Comparison of ENCODE assay signal across 15 cellular contexts in the genomic region with DNA sequence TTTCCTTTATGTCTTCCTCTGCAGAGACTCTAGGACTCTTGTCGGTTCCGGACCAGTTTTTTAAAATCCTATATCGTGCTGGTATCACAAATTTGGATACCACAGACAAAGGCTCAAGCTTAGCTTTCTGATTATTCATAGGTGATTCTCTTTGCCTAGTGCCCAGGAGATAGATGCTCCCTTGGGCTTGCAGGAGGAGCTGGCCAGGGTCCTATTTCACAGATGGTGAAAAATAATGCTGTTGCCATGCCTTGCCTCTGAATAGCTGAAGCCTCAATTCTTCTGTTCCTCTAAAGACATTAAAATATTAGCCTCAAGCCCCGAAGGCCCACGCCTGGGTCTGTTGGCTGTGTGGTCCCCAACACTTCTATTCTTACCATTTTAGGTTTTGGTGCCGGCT.
A peak's percentile ranks its signal among the peaks of the same experiment; 100 is the strongest.
DNase-seq lines count a peak whose midpoint lies in the region; ATAC-seq and TF ChIP-seq lines count a peak whose summit lies in the region.
"Had no signal": no experiment of that assay in that cellular context is flagged by ENCODE, and none has a peak within 500 bp of the region (broad histone marks: within the 10 kb centered on the region; RNA-seq: fewer than 3 reads in every experiment).

No MANE protein-coding gene starts in this region.

- intact Hi-C loops in left ventricle myocardium superior (cut with micrococcal nuclease): no loop called here
- intact Hi-C loops in Caco-2 (cut with micrococcal nuclease; ENCODE audit: unreplicated experiment): no loop called here

- H3K27ac ChIP-seq in HEK293 (ENCODE audit: extremely low read depth, low read depth, low read length): no peak overlapping the region
- peak overlapping the region; percentile 68 for H3K27ac ChIP-seq in neural cell (ENCODE audit: low read length)
- H3K27ac ChIP-seq: C4-2B, GM23248 had no signal

- TF ChIP-seq CTCF in HEK293 (tag by site-specific recombination; IDR thresholded peaks at IDR 0.05): no peak
- TF ChIP-seq CTCF in neural cell (IDR thresholded peaks at IDR 0.05; ENCODE audit: poor library complexity, severe bottlenecking): no peak
- no peak for TF ChIP-seq CTCF in Caco-2 (IDR thresholded peaks at IDR 0.05; ENCODE audit: insufficient read depth in 1 of 2, low read depth in 1 of 2, low read length in 1 of 2, severe bottlenecking in 1 of 2, unreplicated experiment in 1 of 2)

- POLR2A ChIA-PET in HEK293 (lab: Yijun Ruan, JAX): no interaction called here
- POLR2A ChIA-PET in Caco-2 (lab: Charles Lee): no interaction called here

- H3K4me1 Mint-ChIP-seq in Caco-2 (ENCODE audit: low read depth, unreplicated experiment): no peaks in the 10 kb centered on the region

- BruUV-seq in Caco-2 (replicated peaks; lab: Mats Ljungman, UMichigan): no TSS peak

- no peaks in the 10 kb centered on the region for H3K36me3 Mint-ChIP-seq in Caco-2 (ENCODE audit: insufficient read depth, unreplicated experiment)
- H3K36me3 Mint-ChIP-seq: CD4-positive, alpha-beta memory T cell had no signal

- CTCF ChIA-PET in HEK293 (lab: Yijun Ruan, JAX) (interaction anchor here (0.6 to 1.8 kb wide), 3 partner anchors 10 to 230 kb away, joined by 3 to 6 read pairs (median 4); no protein-coding TSS in a partner anchor), Caco-2 (lab: Charles Lee) (interaction anchor here (1.1 kb wide), 1 partner anchor 480 kb away, joined by 3 read pairs; no protein-coding TSS in a partner anchor)

- H3K9me3 Mint-ChIP-seq in Caco-2 (ENCODE audit: unreplicated experiment): no peaks in the 10 kb centered on the region

- H3K36me3 ChIP-seq in HEK293 (ENCODE audit: control insufficient read depth in 2 of 2, insufficient read depth in 1 of 2, low read length in 2 of 2): no peaks in the 10 kb centered on the region
- no peaks in the 10 kb centered on the region for H3K36me3 ChIP-seq in neural cell (ENCODE audit: insufficient read depth, low read length)
- H3K36me3 ChIP-seq in Caco-2 (ENCODE audit: control insufficient read depth, insufficient read depth, low read length): no peaks in the 10 kb centered on the region
- H3K36me3 ChIP-seq: BE2C had no signal

- no peaks in the 10 kb centered on the region for H4K20me1 ChIP-seq in neural cell (ENCODE audit: insufficient read depth)

- no peaks in the 10 kb centered on the region for H3K9me2 ChIP-seq in neural cell (ENCODE audit: insufficient read depth, low read length)

- H3F3A ChIP-seq in neural cell (ENCODE audit: insufficient read depth, low read length, poor library complexity, severe bottlenecking): no peaks in the 10 kb centered on the region

- no peaks in the 10 kb centered on the region for H3K79me2 ChIP-seq in neural cell (replicated peaks; ENCODE audit: insufficient read depth, low read length)

- ATAC-seq in left ventricle myocardium superior: no peak
- ATAC-seq: HepG2 had no signal

- no peaks in the 10 kb centered on the region for H3K4me1 ChIP-seq in HEK293 (ENCODE audit: control insufficient read depth, insufficient read depth, low read length)
- H3K4me1 ChIP-seq in Caco-2: no peaks in the 10 kb centered on the region
- H3K4me1 ChIP-seq: BE2C had no signal

- H3K27ac Mint-ChIP-seq in Caco-2 (ENCODE audit: unreplicated experiment): no peak overlapping the region
- H3K27ac Mint-ChIP-seq: CD4-positive, alpha-beta memory T cell had no signal

- H3K9ac ChIP-seq in neural cell (ENCODE audit: low read length): no peak overlapping the region
- H3K9ac ChIP-seq: GM23248 had no signal

- TF ChIP-seq RAD21 in neural cell (conservative IDR thresholded peaks at IDR 0.05): no peak

- TF ChIP-seq EP300 in neural cell (conservative IDR thresholded peaks at IDR 0.05; ENCODE audit: poor library complexity, severe bottlenecking): no peak

- peaks cover 16% of the 10 kb centered on the region for H3K27me3 Mint-ChIP-seq in Caco-2 (ENCODE audit: insufficient read depth, unreplicated experiment)
- H3K27me3 Mint-ChIP-seq: CD4-positive, alpha-beta memory T cell had no signal

- H3K4me2 ChIP-seq in neural cell (ENCODE audit: low read length): peak overlapping the region; percentile 5

- no peak overlapping the region for H3K4me3 Mint-ChIP-seq in Caco-2 (ENCODE audit: unreplicated experiment)
- H3K4me3 Mint-ChIP-seq: CD4-positive, alpha-beta memory T cell had no signal

- H3K4me3 ChIP-seq in HEK293 (ENCODE audit: low read depth, low read length) (no peak overlapping the region), neural cell (ENCODE audit: low read length) (peak overlapping the region; percentile 29), Caco-2 (ENCODE audit: low read depth, low read length) (no peak overlapping the region)
- H3K4me3 ChIP-seq: GM23248 had no signal

- no peak overlapping the region for H2AFZ ChIP-seq in neural cell (ENCODE audit: low read depth, low read length)
- H2AFZ ChIP-seq: GM23248 had no signal

- H3K9me3 ChIP-seq in HEK293 (ENCODE audit: control insufficient read depth, insufficient read depth, low read depth, low read length) (no peaks in the 10 kb centered on the region), neural cell (ENCODE audit: low read length) (no peaks in the 10 kb centered on the region), Caco-2 (no peaks in the 10 kb centered on the region)
- H3K9me3 ChIP-seq: BE2C had no signal

- peak; percentile 8 for DNase-seq in NCI-H82 (lab: John Stamatoyannopoulos, UW)
- DNase-seq in NCI-H82 treated with DMSO at 0.1 percent for 48 hours (lab: John Stamatoyannopoulos, UW; ENCODE audit: unreplicated experiment): no peak
- peak; percentile 83 for DNase-seq in cerebellar cortex (ENCODE audit: low spot score)
- DNase-seq in left ventricle myocardium superior: no peak
- no peak for DNase-seq in AML-193 (lab: John Stamatoyannopoulos, UW)
- DNase-seq in Caco-2: no peak
- DNase-seq: BE2C; CD4-positive, alpha-beta memory T cell; DMS53; GM23248; H7 had no signal

- H3K27me3 ChIP-seq in neural cell (ENCODE audit: insufficient read depth, low read depth, low read length): no peaks in the 10 kb centered on the region
- no peaks in the 10 kb centered on the region for H3K27me3 ChIP-seq in Caco-2 (replicated peaks; ENCODE audit: control insufficient read depth, insufficient read depth, low read length)
- H3K27me3 ChIP-seq: BE2C had no signal

TF ChIP-seq in HEK293, 187 proteins besides CTCF, POLR2A, EP300 and RAD21 (continues in another document):
- TF ChIP-seq, protein P1, sequence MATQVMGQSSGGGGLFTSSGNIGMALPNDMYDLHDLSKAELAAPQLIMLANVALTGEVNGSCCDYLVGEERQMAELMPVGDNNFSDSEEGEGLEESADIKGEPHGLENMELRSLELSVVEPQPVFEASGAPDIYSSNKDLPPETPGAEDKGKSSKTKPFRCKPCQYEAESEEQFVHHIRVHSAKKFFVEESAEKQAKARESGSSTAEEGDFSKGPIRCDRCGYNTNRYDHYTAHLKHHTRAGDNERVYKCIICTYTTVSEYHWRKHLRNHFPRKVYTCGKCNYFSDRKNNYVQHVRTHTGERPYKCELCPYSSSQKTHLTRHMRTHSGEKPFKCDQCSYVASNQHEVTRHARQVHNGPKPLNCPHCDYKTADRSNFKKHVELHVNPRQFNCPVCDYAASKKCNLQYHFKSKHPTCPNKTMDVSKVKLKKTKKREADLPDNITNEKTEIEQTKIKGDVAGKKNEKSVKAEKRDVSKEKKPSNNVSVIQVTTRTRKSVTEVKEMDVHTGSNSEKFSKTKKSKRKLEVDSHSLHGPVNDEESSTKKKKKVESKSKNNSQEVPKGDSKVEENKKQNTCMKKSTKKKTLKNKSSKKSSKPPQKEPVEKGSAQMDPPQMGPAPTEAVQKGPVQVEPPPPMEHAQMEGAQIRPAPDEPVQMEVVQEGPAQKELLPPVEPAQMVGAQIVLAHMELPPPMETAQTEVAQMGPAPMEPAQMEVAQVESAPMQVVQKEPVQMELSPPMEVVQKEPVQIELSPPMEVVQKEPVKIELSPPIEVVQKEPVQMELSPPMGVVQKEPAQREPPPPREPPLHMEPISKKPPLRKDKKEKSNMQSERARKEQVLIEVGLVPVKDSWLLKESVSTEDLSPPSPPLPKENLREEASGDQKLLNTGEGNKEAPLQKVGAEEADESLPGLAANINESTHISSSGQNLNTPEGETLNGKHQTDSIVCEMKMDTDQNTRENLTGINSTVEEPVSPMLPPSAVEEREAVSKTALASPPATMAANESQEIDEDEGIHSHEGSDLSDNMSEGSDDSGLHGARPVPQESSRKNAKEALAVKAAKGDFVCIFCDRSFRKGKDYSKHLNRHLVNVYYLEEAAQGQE (tag by site-specific recombination; IDR thresholded peaks at IDR 0.05): peak; percentile 61

TF ChIP-seq in neural cell, 6 proteins besides CTCF, POLR2A, EP300 and RAD21:
- TF ChIP-seq POLR2AphosphoS5 (IDR thresholded peaks at IDR 0.05) (no peak), SMC3 (conservative IDR thresholded peaks at IDR 0.05; ENCODE audit: poor library complexity) (no peak), MXI1 (conservative IDR thresholded peaks at IDR 0.05; ENCODE audit: poor library complexity, severe bottlenecking) (no peak), EZH2 (IDR thresholded peaks at IDR 0.05; ENCODE audit: borderline replicate concordance, insufficient read depth, low read length, poor library complexity, severe bottlenecking) (no peak), TAF1 (IDR thresholded peaks at IDR 0.05; ENCODE audit: low read depth) (no peak)
- TF ChIP-seq, protein P1 (IDR thresholded peaks at IDR 0.05; ENCODE audit: borderline replicate concordance): no peak

Comparison
In these comparisons a context has a peak if more than half of its experiments do, and no peak if none do; other contexts are left out.
1. DNase-seq: peak in NCI-H82 (single experiment) and cerebellar cortex (single experiment); none in NCI-H82 treated with DMSO at 0.1 percent for 48 hours (single experiment), left ventricle myocardium superior (single experiment), AML-193 (0 of 2) and Caco-2 (0 of 2).